ENCODE assay signal across 9 cellular contexts in the genomic region with DNA sequence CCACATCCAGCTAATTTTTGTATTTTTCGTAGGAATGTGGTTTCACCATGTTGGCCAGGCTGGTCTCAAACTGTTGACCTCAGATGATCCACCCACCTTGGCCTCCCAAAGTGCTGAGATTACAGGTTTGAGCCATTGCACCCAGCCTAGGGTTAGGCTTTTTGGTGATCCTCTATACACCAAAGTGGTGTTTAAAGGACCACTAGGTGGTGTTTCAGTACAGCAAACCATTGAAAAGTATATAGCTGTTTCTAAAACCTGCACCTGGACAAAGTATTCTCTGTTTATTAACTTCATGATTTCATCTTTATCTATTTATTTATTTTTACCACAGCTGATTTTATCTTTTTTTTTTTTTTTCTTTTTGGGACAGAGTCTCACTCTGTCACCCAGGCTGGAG.
DNase-seq lines count a peak whose midpoint lies in the region; ATAC-seq and TF ChIP-seq lines count a peak whose summit lies in the region.
"Had no signal": no experiment of that assay in that cellular context is flagged by ENCODE, and none has a peak within 500 bp of the region (broad histone marks: within the 10 kb centered on the region; RNA-seq: fewer than 3 reads in every experiment).

No MANE protein-coding gene starts in this region.

- H3K27ac ChIP-seq in left ventricle myocardium inferior (replicated peaks) (no peak overlapping the region), prostate gland (no peak overlapping the region), spleen (no peak overlapping the region)

- H3K27me3 ChIP-seq in left ventricle myocardium inferior (ENCODE audit: low read depth), result no peaks in the 10 kb centered on the region
- no peaks in the 10 kb centered on the region for H3K27me3 ChIP-seq in prostate gland (replicated peaks; ENCODE audit: insufficient read depth)
- H3K27me3 ChIP-seq in spleen (replicated peaks in 1 of 7), result no peaks in the 10 kb centered on the region

- ATAC-seq in Right ventricle myocardium superior (ENCODE audit: poor library complexity), result no peak
- ATAC-seq in GM21786 (IDR thresholded peaks at IDR 0.05; ENCODE audit: unreplicated experiment), result no peak

- H3K9me3 ChIP-seq in left ventricle myocardium inferior (replicated peaks) (no peaks in the 10 kb centered on the region), prostate gland (no peaks in the 10 kb centered on the region), spleen (no peaks in the 10 kb centered on the region)

- DNase-seq in left ventricle myocardium inferior (no peak), Right ventricle myocardium superior (no peak), NAMALWA (ENCODE audit: low spot score) (peak; percentile 45), dermis blood vessel endothelial cell (peak; percentile 3), prostate gland (ENCODE audit: low spot score) (no peak), spleen (no peak)
- DNase-seq in activated CD8-positive, alpha-beta memory T cell treated with anti-CD3 and anti-CD28 coated beads, Interleukin-2, amount 50 U/mL, for 4 hours, result no peak
- DNase-seq: stimulated activated CD4-positive, alpha-beta T cell treated with anti-CD3 and anti-CD28 coated beads, Interleukin-4, amount 100 ng/mL, for 4 hours had no signal

- intact Hi-C loops in left ventricle myocardium inferior (cut with micrococcal nuclease), result no loop called here
- intact Hi-C loops in Right ventricle myocardium superior (cut with DNase I), result no loop called here
- intact Hi-C loops in prostate gland (cut with DNase I), result no loop called here
- intact Hi-C loops in spleen (cut with DNase I; ENCODE audit: low total_unique reads), result no loop called here

- H3K36me3 ChIP-seq in left ventricle myocardium inferior, result peaks cover 12% of the 10 kb centered on the region
- H3K36me3 ChIP-seq in prostate gland, result no peaks in the 10 kb centered on the region
- peaks cover 0 to 35% (median 0%) of the 10 kb centered on the region in 6 donors for H3K36me3 ChIP-seq in spleen

- H3K4me1 ChIP-seq in left ventricle myocardium inferior, result no peaks in the 10 kb centered on the region
- H3K4me1 ChIP-seq in prostate gland (replicated peaks), result no peaks in the 10 kb centered on the region
- peaks cover 0 to 10% (median 0%) of the 10 kb centered on the region in 6 donors for H3K4me1 ChIP-seq in spleen

- no peak overlapping the region for H3K4me3 ChIP-seq in left ventricle myocardium inferior
- no peak overlapping the region for H3K4me3 ChIP-seq in prostate gland
- H3K4me3 ChIP-seq in spleen, result no peak overlapping the region

- WGBS in prostate gland, result 100% methylated on average over 1 of the region's 1 CpG
- WGBS in spleen, 5 donors, result 85 to 94% (median 90%) methylated on average over 1 of the region's 1 CpG

- TF ChIP-seq POLR2A in prostate gland (IDR thresholded peaks at IDR 0.05) (no peak), spleen (IDR thresholded peaks at IDR 0.05) (no peak)

- TF ChIP-seq CTCF in left ventricle myocardium inferior (IDR thresholded peaks at IDR 0.05; ENCODE audit: borderline replicate concordance) (peak; percentile 38), prostate gland (IDR thresholded peaks at IDR 0.05) (peak in 2 of 4 experiments; percentile 21 to 31), spleen (IDR thresholded peaks at IDR 0.05 in 8 of 11, conservative IDR thresholded peaks at IDR 0.05 in 3 of 11) (peak in 2 of 11 experiments; percentile 6 to 20)

Comparison
In these comparisons a context has a peak if more than half of its experiments do, and no peak if none do; other contexts are left out.
1. DNase-seq: peak in NAMALWA (single experiment) and dermis blood vessel endothelial cell (single experiment); none in left ventricle myocardium inferior (single experiment), Right ventricle myocardium superior (single experiment), prostate gland (single experiment), spleen (single experiment) and activated CD8-positive, alpha-beta memory T cell treated with anti-CD3 and anti-CD28 coated beads, Interleukin-2, amount 50 U/mL, for 4 hours (single experiment).